ENCODE assay signal across 10 cellular contexts in genomic region chr2:73987948-73988700, GRCh38.
A peak's percentile ranks its signal among the peaks of the same experiment; 100 is the strongest.
DNase-seq lines count a peak whose midpoint lies in the region; TF ChIP-seq lines count a peak whose summit lies in the region.
"Had no signal": no experiment of that assay in that cellular context is flagged by ENCODE, and none has a peak within 500 bp of the region (broad histone marks: within the 10 kb centered on the region; RNA-seq: fewer than 3 reads in every experiment).

No MANE protein-coding gene starts in this region.

- no peaks in the 10 kb centered on the region for H3K27me3 Mint-ChIP-seq in dendritic cell treated with granulocyte-macrophage colony-stimulating factor and Interleukin-4, amounts not matched to agents 40 ng/mL and 50 ng/mL, for 4 days
- H3K27me3 Mint-ChIP-seq in nephron progenitor cell (ENCODE audit: low read depth, poor library complexity): peaks cover 6% of the 10 kb centered on the region

- H3K4me1 Mint-ChIP-seq in dendritic cell treated with granulocyte-macrophage colony-stimulating factor and Interleukin-4, amounts not matched to agents 40 ng/mL and 50 ng/mL, for 4 days (ENCODE audit: low read depth): peaks cover 82% of the 10 kb centered on the region
- peaks cover 69% of the 10 kb centered on the region for H3K4me1 Mint-ChIP-seq in nephron progenitor cell

- H3K27ac Mint-ChIP-seq in dendritic cell treated with granulocyte-macrophage colony-stimulating factor and Interleukin-4, amounts not matched to agents 40 ng/mL and 50 ng/mL, for 4 days: peak overlapping the region; percentile 94
- peak overlapping the region; percentile 68 for H3K27ac Mint-ChIP-seq in nephron progenitor cell

- intact Hi-C loops in dendritic cell treated with granulocyte-macrophage colony-stimulating factor and Interleukin-4, amounts not matched to agents 40 ng/mL and 50 ng/mL, for 4 days (cut with micrococcal nuclease): loop anchor here (10.0 kb wide), 1 partner anchor 133 kb away; no protein-coding TSS in a partner anchor

- H3K4me3 ChIP-seq in LNCaP clone FGC (ENCODE audit: low read depth, low read length): peak overlapping the region; percentile 31

- peak overlapping the region; percentile 5; the same call in 1 of the 2 replicates for H3K27ac ChIP-seq in C4-2B

- DNase-seq in LNCaP clone FGC (ENCODE audit: low read depth) (no peak), nephron progenitor cell (no peak), NCI-H748 treated with DMSO at 0.1 percent for 48 hours (lab: John Stamatoyannopoulos, UW) (no peak), SW 1271 (lab: John Stamatoyannopoulos, UW) (no peak), NOMO-1 treated with dmso at 0.1 percent for 144 hours (lab: John Stamatoyannopoulos, UW; ENCODE audit: unreplicated experiment) (no peak), NCI-H2107 treated with DMSO at 0.1 percent for 48 hours (lab: John Stamatoyannopoulos, UW; ENCODE audit: unreplicated experiment) (no peak)
- DNase-seq: GDM1, GOT3 had no signal

- peaks cover 89% of the 10 kb centered on the region for H3K36me3 Mint-ChIP-seq in dendritic cell treated with granulocyte-macrophage colony-stimulating factor and Interleukin-4, amounts not matched to agents 40 ng/mL and 50 ng/mL, for 4 days (ENCODE audit: low read depth)
- peaks cover 44% of the 10 kb centered on the region for H3K36me3 Mint-ChIP-seq in nephron progenitor cell (ENCODE audit: low read depth)

- no peak for TF ChIP-seq CTCF in C4-2B (conservative IDR thresholded peaks at IDR 0.05)
- TF ChIP-seq CTCF in LNCaP clone FGC (IDR thresholded peaks at IDR 0.05; ENCODE audit: control insufficient read depth, extremely low read depth, insufficient read depth): no peak
- TF ChIP-seq CTCF in nephron progenitor cell (IDR thresholded peaks at IDR 0.05): no peak

- H3K4me3 Mint-ChIP-seq in dendritic cell treated with granulocyte-macrophage colony-stimulating factor and Interleukin-4, amounts not matched to agents 40 ng/mL and 50 ng/mL, for 4 days: peak overlapping the region; percentile 97
- H3K4me3 Mint-ChIP-seq in nephron progenitor cell: peak overlapping the region; percentile 86

- H3K9me3 Mint-ChIP-seq in dendritic cell treated with granulocyte-macrophage colony-stimulating factor and Interleukin-4, amounts not matched to agents 40 ng/mL and 50 ng/mL, for 4 days: no peaks in the 10 kb centered on the region
- H3K9me3 Mint-ChIP-seq in nephron progenitor cell: no peaks in the 10 kb centered on the region
